8 cellular contexts compared by ENCODE assay signal in the genomic region with DNA sequence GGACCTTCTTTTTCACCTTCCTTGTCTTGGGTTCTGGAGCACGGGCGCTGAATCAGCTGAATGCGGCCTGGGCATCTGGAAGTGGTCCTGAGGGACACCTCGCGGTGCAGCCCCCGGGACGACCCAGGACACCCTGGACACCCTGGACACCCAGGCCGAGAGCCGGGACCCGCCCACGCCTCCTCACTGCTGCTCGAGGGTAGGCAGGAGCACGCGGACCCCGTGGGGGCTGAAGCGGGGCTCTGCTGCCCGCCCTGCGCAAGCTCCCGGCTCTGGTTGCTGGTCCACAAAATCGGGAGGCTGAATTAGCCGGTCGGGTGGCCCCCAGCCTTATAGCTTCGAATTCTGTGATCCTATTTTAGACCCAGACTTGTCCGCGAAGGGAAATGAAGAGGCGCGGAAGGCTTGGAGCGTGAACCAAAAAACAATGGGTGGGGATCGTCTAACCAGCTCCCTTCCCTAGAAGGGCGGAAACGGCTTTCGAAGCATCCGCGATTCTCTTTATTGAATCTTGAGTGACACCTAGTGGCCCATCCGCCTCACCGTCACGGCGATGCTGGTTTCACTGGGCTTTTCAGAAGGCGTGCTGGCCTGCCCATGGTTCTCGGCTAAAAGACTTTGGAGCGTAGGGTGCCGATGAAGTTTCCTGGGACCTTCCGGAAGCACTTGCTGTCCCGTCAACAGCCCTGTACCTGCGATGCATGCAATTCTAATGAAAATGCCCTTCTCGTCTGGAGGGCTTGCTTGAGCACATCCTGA. TPM values are rescaled to one million over a fixed set of nuclear protein-coding genes. Genes with fewer than 3 reads are reported as not detected.
DNase-seq lines count a peak whose midpoint lies in the region; ATAC-seq and TF ChIP-seq lines count a peak whose summit lies in the region.

No MANE protein-coding gene starts in this region.

- H3K4me1 ChIP-seq in ectodermal cell (ENCODE audit: control insufficient read depth, insufficient read depth, low read length), result peaks cover 2% of the 10 kb centered on the region
- H3K4me1 ChIP-seq in lower lobe of right lung, result peaks cover 16% of the 10 kb centered on the region

- H3K9me3 Mint-ChIP-seq in CD14-positive monocyte, result peaks cover 0 to 5% (median 0%) of the 10 kb centered on the region in 7 donors
- no peaks in the 10 kb centered on the region for H3K9me3 Mint-ChIP-seq in activated CD4-positive, alpha-beta memory T cell treated with anti-CD3 and anti-CD28 coated beads for 36 hours

- intact Hi-C loops in CD14-positive monocyte (cut with micrococcal nuclease), result loop anchor here (2.0 to 10.0 kb wide), 7 partner anchors 335 to 599 kb away; a partner anchor contains a TSS
- intact Hi-C loops in activated CD4-positive, alpha-beta memory T cell treated with anti-CD3 and anti-CD28 coated beads for 36 hours (cut with micrococcal nuclease), result loop anchor here (1.0 to 5.0 kb wide), 10 partner anchors 119 to 1115 kb away; a partner anchor contains a TSS
- intact Hi-C loops in lower lobe of right lung (cut with DNase I), result loop anchor here (5.0 to 10.0 kb wide), 2 partner anchors 337 to 600 kb away; no protein-coding TSS in a partner anchor

- 5 to 6% methylated on average over 46 of the region's 46 CpGs for WGBS in ectodermal cell, 2 experiments

- H3K4me1 Mint-ChIP-seq in CD14-positive monocyte, result peaks cover 20% of the 10 kb centered on the region
- H3K4me1 Mint-ChIP-seq in activated CD4-positive, alpha-beta memory T cell treated with anti-CD3 and anti-CD28 coated beads for 36 hours (ENCODE audit: low read depth), result peaks cover 24% of the 10 kb centered on the region

- H3K4me3 Mint-ChIP-seq in CD14-positive monocyte, result peak overlapping the region; percentile 76 to 86
- H3K4me3 Mint-ChIP-seq in activated CD4-positive, alpha-beta memory T cell treated with anti-CD3 and anti-CD28 coated beads for 36 hours, result peak overlapping the region; percentile 75

- CTCF ChIA-PET in activated CD4-positive, alpha-beta memory T cell treated with anti-CD3 and anti-CD28 coated beads for 36 hours (lab: Charles Lee), result interaction anchor here (0.6 to 6.3 kb wide), 127 partner anchors 10 to 1317 kb away, joined by 3 to 304 read pairs (median 4); a partner anchor contains a TSS

- H3K9me3 ChIP-seq in ectodermal cell (ENCODE audit: control insufficient read depth, low read length) (no peaks in the 10 kb centered on the region), lower lobe of right lung (no peaks in the 10 kb centered on the region)

- H3K27me3 ChIP-seq in ectodermal cell (ENCODE audit: control insufficient read depth, insufficient read depth, low read length, poor library complexity, severe bottlenecking), result peaks cover 27% of the 10 kb centered on the region
- peaks cover 7% of the 10 kb centered on the region for H3K27me3 ChIP-seq in lower lobe of right lung (ENCODE audit: low read depth)

- peaks cover 0 to 3% of the 10 kb centered on the region in 2 donors for H3K36me3 Mint-ChIP-seq in CD14-positive monocyte
- H3K36me3 Mint-ChIP-seq in activated CD4-positive, alpha-beta memory T cell treated with anti-CD3 and anti-CD28 coated beads for 36 hours, result no peaks in the 10 kb centered on the region

- POLR2A ChIA-PET in activated CD4-positive, alpha-beta memory T cell treated with anti-CD3 and anti-CD28 coated beads for 36 hours (lab: Charles Lee), result interaction anchor here (0.8 to 2.3 kb wide), 8 partner anchors 25 to 661 kb away, joined by 3 to 16 read pairs (median 3); a partner anchor contains a TSS

- ATAC-seq in GM19452 (IDR thresholded peaks at IDR 0.05; ENCODE audit: unreplicated experiment), result peak; percentile 87
- peak; percentile 93 to 94 for ATAC-seq in lower lobe of right lung

- TF ChIP-seq CTCF in CD14-positive monocyte (IDR thresholded peaks at IDR 0.05) (peak; percentile 76), lower lobe of right lung (IDR thresholded peaks at IDR 0.05) (peak; percentile 88)

- H3K27ac Mint-ChIP-seq in CD14-positive monocyte, result peak overlapping the region in 2 of 7 donors; percentile 26 to 63
- peak overlapping the region; percentile 35 for H3K27ac Mint-ChIP-seq in activated CD4-positive, alpha-beta memory T cell treated with anti-CD3 and anti-CD28 coated beads for 36 hours

- H3K27me3 Mint-ChIP-seq in CD14-positive monocyte (ENCODE audit: low read depth in 3 of 3), result peaks cover 26 to 44% (median 32%) of the 10 kb centered on the region in 3 donors
- no peaks in the 10 kb centered on the region for H3K27me3 Mint-ChIP-seq in activated CD4-positive, alpha-beta memory T cell treated with anti-CD3 and anti-CD28 coated beads for 36 hours

- H3K4me3 ChIP-seq in ectodermal cell (ENCODE audit: insufficient read depth, low read depth, low read length) (peak overlapping the region; percentile 50), lower lobe of right lung (peak overlapping the region; percentile 81)

- H3K36me3 ChIP-seq in ectodermal cell (ENCODE audit: control insufficient read depth, insufficient read depth, low read length) (no peaks in the 10 kb centered on the region), lower lobe of right lung (no peaks in the 10 kb centered on the region)

- peak; percentile 77 for DNase-seq in CD14-positive monocyte (ENCODE audit: low spot score)
- peak; percentile 81 for DNase-seq in HK-2 (ENCODE audit: unreplicated experiment)
- DNase-seq in NCI-H748 treated with DMSO at 0.1 percent for 48 hours (lab: John Stamatoyannopoulos, UW), result peak; percentile 76
- DNase-seq in activated CD4-positive, alpha-beta memory T cell treated with anti-CD3 and anti-CD28 coated beads for 36 hours, result peak; percentile 91
- DNase-seq in lower lobe of right lung, result peak; percentile 89
- peak; percentile 74 to 76 for DNase-seq in stimulated activated CD4-positive, alpha-beta T cell treated with anti-CD3 and anti-CD28 coated beads, Interleukin-4, amount 100 ng/mL, for 48 hours (ENCODE audit: low read depth in 2 of 2)

- H3K27ac ChIP-seq in ectodermal cell (ENCODE audit: insufficient read depth, low read depth, low read length, poor library complexity, severe bottlenecking) (no peak overlapping the region), lower lobe of right lung (no peak overlapping the region)

RNA-seq across cellular contexts. Expression of a gene that starts 46.3 kb away (rescaled TPM):
- 10 to 100 TPM; 14.3 to 15.4 TPM for polyA plus RNA-seq in CD14-positive monocyte
- total RNA-seq in activated CD4-positive, alpha-beta memory T cell treated with anti-CD3 and anti-CD28 coated beads for 36 hours, result 1 to 10 TPM; 5.7 to 6.2 TPM
- 4.8 TPM for polyA plus RNA-seq in ectodermal cell (2013, experiment 1 of 4)
- polyA plus RNA-seq in ectodermal cell (2013, experiment 2 of 4), result 4.2 TPM
- polyA plus RNA-seq in ectodermal cell (2013, experiment 3 of 4), result 5.4 TPM
- polyA plus RNA-seq in ectodermal cell (2013, experiment 4 of 4), result 7.1 TPM
- 28.0 TPM for total RNA-seq in lower lobe of right lung
